ENCODE assay signal across 17 cellular contexts in genomic region chr5:112221118-112221517, GRCh38.
"Had no signal": no experiment of that assay in that cellular context is flagged by ENCODE, and none has a peak within 500 bp of the region (broad histone marks: within the 10 kb centered on the region; RNA-seq: fewer than 3 reads in every experiment).

No MANE protein-coding gene starts in this region.

- H3K4me3 ChIP-seq: colonic mucosa, dorsolateral prefrontal cortex, gastroesophageal sphincter, tibial artery had no signal

- H3K9me3 ChIP-seq: colonic mucosa, gastroesophageal sphincter, tibial artery had no signal

- H3K27ac ChIP-seq: colonic mucosa, dorsolateral prefrontal cortex, gastroesophageal sphincter, tibial artery, VCaP had no signal

- H3K4me1 ChIP-seq: colonic mucosa, gastroesophageal sphincter, tibial artery had no signal

- H3K36me3 ChIP-seq: colonic mucosa, gastroesophageal sphincter, tibial artery had no signal

- H3K27me3 ChIP-seq: colonic mucosa, dorsolateral prefrontal cortex, gastroesophageal sphincter, tibial artery had no signal

- ATAC-seq: activated CD8-positive, alpha-beta memory T cell treated with anti-CD3 and anti-CD28 coated beads, Interleukin-2, amount 10 ng/mL, durations not matched to agents 7 days and 5 days; activated CD8-positive, alpha-beta T cell treated with anti-CD3 and anti-CD28 coated beads for 36 hours; gastroesophageal sphincter; naive thymus-derived CD4-positive, alpha-beta T cell; T-cell had no signal

- DNase-seq: activated CD4-positive, alpha-beta T cell treated with anti-CD3 and anti-CD28 coated beads, Interleukin-2, amount 10 ng/mL, durations not matched to agents 7 days and 5 days; activated CD4-positive, CD25-positive, alpha-beta regulatory T cell treated with anti-CD3 and anti-CD28 coated beads, Interleukin-2, amount 50 U/mL, for 72 hours; activated CD8-positive, alpha-beta memory T cell treated with anti-CD3 and anti-CD28 coated beads, Interleukin-2, amount 10 ng/mL, durations not matched to agents 7 days and 5 days; activated CD8-positive, alpha-beta T cell treated with anti-CD3 and anti-CD28 coated beads for 36 hours; activated gamma-delta T cell treated with Interleukin-2 at 50 U/mL for 16 hours; aorta; colonic mucosa; dorsolateral prefrontal cortex; endodermal cell; head of caudate nucleus; naive thymus-derived CD4-positive, alpha-beta T cell; stimulated activated CD4-positive, alpha-beta T cell treated with anti-CD3 and anti-CD28 coated beads, Interleukin-1b, Interleukin-23, amount 100 ng/mL, for 48 hours; substantia nigra; T-cell; tibial artery had no signal
